In genomic region chr3:17047162-17047561, GRCh38 we compare ENCODE assay signal across 22 cellular contexts.
DNase-seq lines count a peak whose midpoint lies in the region; ATAC-seq lines count a peak whose summit lies in the region.
"Had no signal": no experiment of that assay in that cellular context is flagged by ENCODE, and none has a peak within 500 bp of the region (broad histone marks: within the 10 kb centered on the region; RNA-seq: fewer than 3 reads in every experiment).

No MANE protein-coding gene starts in this region.

- H3K27me3 ChIP-seq in H7 (ENCODE audit: control insufficient read depth, insufficient read depth, low read length), result no peaks in the 10 kb centered on the region
- H3K27me3 ChIP-seq: body of pancreas, colonic mucosa had no signal

- H3K4me3 ChIP-seq in H7 (ENCODE audit: insufficient read depth, low read depth, low read length), result no peak overlapping the region
- H3K4me3 ChIP-seq: body of pancreas, colonic mucosa had no signal

- H3K4me1 Mint-ChIP-seq in T-helper 2 cell treated with Interferon-gamma antibody and Interleukin-4, amounts not matched to agents 5 μg/mL and 100 μg/mL, for 36 hours (ENCODE audit: low read depth), result peaks cover 47% of the 10 kb centered on the region

- ATAC-seq in GM21786 (IDR thresholded peaks at IDR 0.05; ENCODE audit: unreplicated experiment), result no peak
- ATAC-seq: body of pancreas; Right ventricle myocardium inferior; stimulated activated naive CD8-positive, alpha-beta T cell treated with anti-CD3 and anti-CD28 coated beads, Interleukin-15, amount 100 ng/mL, for 72 hours; T-cell had no signal

- H3K27me3 Mint-ChIP-seq in T-helper 2 cell treated with Interferon-gamma antibody and Interleukin-4, amounts not matched to agents 5 μg/mL and 100 μg/mL, for 36 hours (ENCODE audit: low read depth), result no peaks in the 10 kb centered on the region
- H3K27me3 Mint-ChIP-seq: activated naive CD8-positive, alpha-beta T cell treated with anti-CD3 and anti-CD28 coated beads, Interleukin-2, amount 10 ng/mL, durations not matched to agents 7 days and 5 days; natural killer cell treated with Interleukin-12 subunit alpha and Interleukin-12 subunit beta and Interleukin-15 and Interleukin-18, amount 100 ng/mL, for 72 hours; stimulated activated naive CD8-positive, alpha-beta T cell treated with anti-CD3 and anti-CD28 coated beads, Interleukin-15, amount 100 ng/mL, for 72 hours; T-cell; type B pancreatic cell had no signal

- H3K36me3 ChIP-seq in H7 (replicated peaks; ENCODE audit: control insufficient read depth, insufficient read depth, low read length), result no peaks in the 10 kb centered on the region
- H3K36me3 ChIP-seq: colonic mucosa had no signal

- peak overlapping the region; percentile 34 for H3K27ac Mint-ChIP-seq in T-helper 2 cell treated with Interferon-gamma antibody and Interleukin-4, amounts not matched to agents 5 μg/mL and 100 μg/mL, for 36 hours
- H3K27ac Mint-ChIP-seq: activated naive CD8-positive, alpha-beta T cell treated with anti-CD3 and anti-CD28 coated beads, Interleukin-2, amount 10 ng/mL, durations not matched to agents 7 days and 5 days; stimulated activated naive CD8-positive, alpha-beta T cell treated with anti-CD3 and anti-CD28 coated beads, Interleukin-15, amount 100 ng/mL, for 72 hours; type B pancreatic cell had no signal

- H3K36me3 Mint-ChIP-seq in T-helper 2 cell treated with Interferon-gamma antibody and Interleukin-4, amounts not matched to agents 5 μg/mL and 100 μg/mL, for 36 hours (ENCODE audit: low read depth), result peaks cover 78% of the 10 kb centered on the region

- DNase-seq in NCI-H748 (lab: John Stamatoyannopoulos, UW; ENCODE audit: unreplicated experiment) (peak; percentile 0), NCI-H748 treated with DMSO at 0.1 percent for 48 hours (lab: John Stamatoyannopoulos, UW) (no peak), H7 (peak; percentile 31), iPS-NIHi7 (ENCODE audit: extremely low spot score) (peak; percentile 70), SKM-1 treated with dmso at 0.1 percent for 144 hours (lab: John Stamatoyannopoulos, UW; ENCODE audit: unreplicated experiment) (no peak)
- DNase-seq in T-helper 2 cell treated with Interferon-gamma antibody and Interleukin-4, amounts not matched to agents 5 μg/mL and 100 μg/mL, for 36 hours (ENCODE audit: low spot score), result no peak
- DNase-seq in NK-92 treated with Interleukin-12 subunit alpha and Interleukin-12 subunit beta, amount 100 ng/mL, for 24 hours (lab: John Stamatoyannopoulos, UW), result no peak
- DNase-seq: activated CD8-positive, alpha-beta memory T cell treated with anti-CD3 and anti-CD28 coated beads for 24 hours; activated naive CD8-positive, alpha-beta T cell treated with anti-CD3 and anti-CD28 coated beads, Interleukin-2, amount 10 ng/mL, durations not matched to agents 7 days and 5 days; AML-193; body of pancreas; colonic mucosa; hippocampal formation; NCI-H187 treated with DMSO at 0.1 percent for 48 hours; NCI-H510A; stimulated activated CD4-positive, alpha-beta T cell treated with anti-CD3 and anti-CD28 coated beads, Interleukin-2, amount 100 ng/mL, for 24 hours; stimulated activated naive CD8-positive, alpha-beta T cell treated with anti-CD3 and anti-CD28 coated beads, Interleukin-15, amount 100 ng/mL, for 72 hours; T-cell had no signal

- H3K9me3 Mint-ChIP-seq in T-helper 2 cell treated with Interferon-gamma antibody and Interleukin-4, amounts not matched to agents 5 μg/mL and 100 μg/mL, for 36 hours, result peaks cover 26% of the 10 kb centered on the region

- peak overlapping the region; percentile 2 for H3K4me3 Mint-ChIP-seq in T-helper 2 cell treated with Interferon-gamma antibody and Interleukin-4, amounts not matched to agents 5 μg/mL and 100 μg/mL, for 36 hours
- H3K4me3 Mint-ChIP-seq: activated naive CD8-positive, alpha-beta T cell treated with anti-CD3 and anti-CD28 coated beads, Interleukin-2, amount 10 ng/mL, durations not matched to agents 7 days and 5 days; natural killer cell treated with Interleukin-12 subunit alpha and Interleukin-12 subunit beta and Interleukin-15 and Interleukin-18, amount 100 ng/mL, for 72 hours; stimulated activated naive CD8-positive, alpha-beta T cell treated with anti-CD3 and anti-CD28 coated beads, Interleukin-15, amount 100 ng/mL, for 72 hours; T-cell had no signal

Comparison
In these comparisons a context has a peak if more than half of its experiments do, and no peak if none do; other contexts are left out.
1. DNase-seq: peak in NCI-H748 (single experiment), H7 (single experiment) and iPS-NIHi7 (single experiment); none in NCI-H748 treated with DMSO at 0.1 percent for 48 hours (single experiment), T-helper 2 cell treated with Interferon-gamma antibody and Interleukin-4, amounts not matched to agents 5 μg/mL and 100 μg/mL, for 36 hours (single experiment), SKM-1 treated with dmso at 0.1 percent for 144 hours (single experiment) and NK-92 treated with Interleukin-12 subunit alpha and Interleukin-12 subunit beta, amount 100 ng/mL, for 24 hours (single experiment).